Comparison of ENCODE assay signal across 16 cellular contexts in genomic region chr22:30490399-30490798, GRCh38. TPM values are rescaled to one million over a fixed set of nuclear protein-coding genes. Genes with fewer than 3 reads are reported as not detected.
A peak's percentile ranks its signal among the peaks of the same experiment; 100 is the strongest.
DNase-seq lines count a peak whose midpoint lies in the region; ATAC-seq and TF ChIP-seq lines count a peak whose summit lies in the region.
"Had no signal": no experiment of that assay in that cellular context is flagged by ENCODE, and none has a peak within 500 bp of the region (broad histone marks: within the 10 kb centered on the region; RNA-seq: fewer than 3 reads in every experiment).

No MANE protein-coding gene starts in this region.

- ATAC-seq in foreskin keratinocyte (no peak), HG03469 (IDR thresholded peaks at IDR 0.05; ENCODE audit: unreplicated experiment) (no peak), GM21390 (IDR thresholded peaks at IDR 0.05; ENCODE audit: unreplicated experiment) (no peak)

- in situ Hi-C loops in GM13977 (cut with MboI; ENCODE audit: low pct_unique_long_range_greater_than_20kb, low sequenced_read_pairs, unreplicated experiment) = no loop called here

- no peak for DNase-seq in AG04450 (ENCODE audit: low read depth, low spot score)
- no peak for DNase-seq in GM13977 (ENCODE audit: low spot score)
- no peak for DNase-seq in OCI-LY7 (ENCODE audit: low spot score)
- no peak for DNase-seq in foreskin keratinocyte
- no peak for DNase-seq in ascending aorta (ENCODE audit: low spot score in 2 of 2)
- DNase-seq in activated CD8-positive, alpha-beta memory T cell treated with anti-CD3 and anti-CD28 coated beads, Interleukin-2, amount 50 U/mL, for 48 hours = no peak
- DNase-seq: activated naive CD4-positive, alpha-beta T cell treated with anti-CD3 and anti-CD28 coated beads, Interleukin-2, amount 10 ng/mL, durations not matched to agents 7 days and 5 days; SK-N-SH had no signal

- H3K36me3 ChIP-seq in OCI-LY7 (ENCODE audit: insufficient read depth, low read length) = no peaks in the 10 kb centered on the region
- H3K36me3 ChIP-seq in ascending aorta = no peaks in the 10 kb centered on the region

- H3K27me3 ChIP-seq in AG04450 (ENCODE audit: control insufficient read depth, insufficient read depth, low read length) (peaks cover 10% of the 10 kb centered on the region), foreskin keratinocyte (peaks cover 3% of the 10 kb centered on the region), ascending aorta (no peaks in the 10 kb centered on the region)

- no peak overlapping the region for H3K4me2 ChIP-seq in OCI-LY7 (ENCODE audit: low read length)
- H3K4me2 ChIP-seq: SK-N-SH had no signal

- no TSS peak for BruUV-seq in OCI-LY7 (replicated peaks; lab: Mats Ljungman, UMichigan)

- CTCF ChIA-PET in AG04450 (lab: Charles Lee) (no interaction called here), OCI-LY7 (lab: Charles Lee; ENCODE audit: unreplicated experiment) (no interaction called here)

- no peak overlapping the region for H3K4me3 ChIP-seq in AG04450 (ENCODE audit: low read depth, low read length)
- H3K4me3 ChIP-seq in OCI-LY7 (ENCODE audit: low read depth, low read length, poor library complexity, severe bottlenecking) = no peak overlapping the region
- no peak overlapping the region for H3K4me3 ChIP-seq in ascending aorta

- H3K27ac ChIP-seq in AG04450 (ENCODE audit: low read depth, low read length) = no peak overlapping the region
- no peak overlapping the region for H3K27ac ChIP-seq in OCI-LY7 (ENCODE audit: low read depth, low read length, poor library complexity, severe bottlenecking)
- H3K27ac ChIP-seq in foreskin keratinocyte = no peak overlapping the region
- H3K27ac ChIP-seq in ascending aorta = no peak overlapping the region
- H3K27ac ChIP-seq: parathyroid adenoma had no signal

- H3K9me3 ChIP-seq in AG04450 (ENCODE audit: control insufficient read depth, insufficient read depth, low read length) = no peaks in the 10 kb centered on the region
- H3K9me3 ChIP-seq in OCI-LY7 (ENCODE audit: low read length) = no peaks in the 10 kb centered on the region
- no peaks in the 10 kb centered on the region for H3K9me3 ChIP-seq in ascending aorta
- H3K9me3 ChIP-seq: SK-N-SH had no signal

- no peaks in the 10 kb centered on the region for H3K9me2 ChIP-seq in OCI-LY7 (ENCODE audit: insufficient read depth, low read length)
- H3K9me2 ChIP-seq: SK-N-SH had no signal

- H4K20me1 ChIP-seq in OCI-LY7 (ENCODE audit: insufficient read depth, low read length) = no peaks in the 10 kb centered on the region

- no peaks in the 10 kb centered on the region for H3K79me2 ChIP-seq in OCI-LY7 (ENCODE audit: insufficient read depth, low read depth, low read length)
- H3K79me2 ChIP-seq: parathyroid adenoma had no signal

- no peak overlapping the region for H2AFZ ChIP-seq in OCI-LY7 (ENCODE audit: low read length)
- H2AFZ ChIP-seq: parathyroid adenoma had no signal

- H3K4me1 ChIP-seq in OCI-LY7 (ENCODE audit: insufficient read depth, low read length, poor library complexity, severe bottlenecking) (no peaks in the 10 kb centered on the region), foreskin keratinocyte (no peaks in the 10 kb centered on the region), ascending aorta (no peaks in the 10 kb centered on the region)
- H3K4me1 ChIP-seq: parathyroid adenoma had no signal

- POLR2A ChIA-PET in AG04450 (lab: Yijun Ruan, JAX) = no interaction called here
- POLR2A ChIA-PET in OCI-LY7 (lab: Charles Lee) = no interaction called here

- TF ChIP-seq CTCF in AG04450 (IDR thresholded peaks at IDR 0.05; ENCODE audit: low read depth, low read length) (peak; percentile 12; the same call in 1 of the 2 replicates), GM13977 (IDR thresholded peaks at IDR 0.05; ENCODE audit: extremely low read depth, insufficient read depth, missing control alignments) (peak; percentile 36), OCI-LY7 (conservative IDR thresholded peaks at IDR 0.05; ENCODE audit: low read length) (peak; percentile 58), foreskin keratinocyte (conservative IDR thresholded peaks at IDR 0.05) (peak; percentile 37), ascending aorta (IDR thresholded peaks at IDR 0.05) (no peak)

- intact Hi-C loops in OCI-LY7 (cut with micrococcal nuclease; ENCODE audit: unreplicated experiment) = no loop called here
- intact Hi-C loops in ascending aorta (cut with DNase I) = no loop called here

RNA-seq across cellular contexts. Expression of gene SEC14L4, which starts 15.1 kb away (rescaled TPM):
- polyA plus RNA-seq in AG04450 (2011; rRNA removed) (not detected in 2 replicates), foreskin keratinocyte (0.02 and 0.04 TPM in 2 replicates)
- polyA minus RNA-seq in AG04450 (2011; rRNA and poly(A)+ RNA removed) = not detected in 2 replicates
- total RNA-seq in OCI-LY7 (2014; rRNA removed; shearing (Covaris generic)) = not detected in 2 replicates
- total RNA-seq in OCI-LY7 (2022) (not detected in 2 replicates), foreskin keratinocyte (0.07 TPM in 1 of 2 replicates, not detected in the other), ascending aorta (not detected)
- total RNA-seq: endothelial cell of umbilical vein, MCF 10A had no signal
- polyA plus RNA-seq: endothelial cell of umbilical vein, SK-N-SH had no signal

RNA-seq across cellular contexts. Expression of gene SEC14L3, which starts 18.6 kb away (rescaled TPM):
- polyA plus RNA-seq in AG04450 (2011; rRNA removed) (not detected in 2 replicates), foreskin keratinocyte (not detected in 2 replicates)
- polyA minus RNA-seq in AG04450 (2011; rRNA and poly(A)+ RNA removed) = not detected in 2 replicates
- not detected in 2 replicates for total RNA-seq in OCI-LY7 (2014; rRNA removed; shearing (Covaris generic))
- total RNA-seq in OCI-LY7 (2022) (not detected in 2 replicates), foreskin keratinocyte (not detected in 2 replicates), ascending aorta (not detected)
- total RNA-seq: cardiac septum, endothelial cell of umbilical vein, MCF 10A, temporal lobe had no signal
- polyA plus RNA-seq: endothelial cell of umbilical vein, keratinocyte, SK-N-SH had no signal

RNA-seq across cellular contexts. Expression of gene SEC14L6, which starts 56.1 kb away (rescaled TPM):
- polyA plus RNA-seq in AG04450 (2011; rRNA removed) (0.06 and 0.19 TPM in 2 replicates), foreskin keratinocyte (0.02 and 0.03 TPM in 2 replicates)
- polyA minus RNA-seq in AG04450 (2011; rRNA and poly(A)+ RNA removed) = not detected in 2 replicates
- not detected in 2 replicates for total RNA-seq in OCI-LY7 (2014; rRNA removed; shearing (Covaris generic))
- total RNA-seq in OCI-LY7 (2022) (not detected in 2 replicates), foreskin keratinocyte (0.07 TPM in 1 of 2 replicates, not detected in the other), ascending aorta (not detected)
- total RNA-seq: MCF 10A had no signal
- polyA plus RNA-seq: keratinocyte, SK-N-SH had no signal

Comparison
In these comparisons a context has a peak if more than half of its experiments do, and no peak if none do; other contexts are left out.
1. CTCF ChIP-seq: peak in AG04450 (single experiment), GM13977 (single experiment), OCI-LY7 (single experiment) and foreskin keratinocyte (single experiment); none in ascending aorta (0 of 3).